In genomic region chr13:96744665-96745331, GRCh38 we compare ENCODE assay signal across 29 cellular contexts.
"Had no signal": no experiment of that assay in that cellular context is flagged by ENCODE, and none has a peak within 500 bp of the region (broad histone marks: within the 10 kb centered on the region; RNA-seq: fewer than 3 reads in every experiment).

No MANE protein-coding gene starts in this region.

- H3K27me3 ChIP-seq: heart right ventricle, hepatocyte, neutrophil, stomach, testis, thyroid gland, transverse colon, upper lobe of left lung, vagina had no signal

- ATAC-seq: heart right ventricle; left ventricle myocardium superior; mucosa of descending colon; naive thymus-derived CD4-positive, alpha-beta T cell; natural killer cell treated with Interleukin-12 subunit alpha and Interleukin-12 subunit beta and Interleukin-15 and Interleukin-18, amount 100 ng/mL, for 72 hours; psoas muscle; sciatic nerve; stimulated activated naive B cell treated with anti-CD40 and anti-IgM and Interleukin-4, amounts not matched to agents 10 μg/mL and 1 μg/mL and 100 μg/mL, for 72 hours; stimulated activated naive CD8-positive, alpha-beta T cell treated with anti-CD3 and anti-CD28 coated beads, Interleukin-15, Interleukin-2, amounts not matched to agents 100 U/mL and 50 U/mL, for 24 hours had no signal

- H3K9ac ChIP-seq: parathyroid adenoma had no signal

- H2AFZ ChIP-seq: hepatocyte, parathyroid adenoma had no signal

- H3K9me3 Mint-ChIP-seq: neural crest cell had no signal

- H3K9me3 ChIP-seq: mucosa of descending colon, neutrophil, psoas muscle, testis, thyroid gland, transverse colon, upper lobe of left lung, vagina had no signal

- H3K27ac ChIP-seq: heart right ventricle, hepatocyte, neutrophil, parathyroid adenoma, psoas muscle, skin epidermis, stomach, testis, thyroid gland, transverse colon, upper lobe of left lung, vagina had no signal

- H3K36me3 ChIP-seq: heart right ventricle, neutrophil, stomach, thyroid gland, transverse colon, upper lobe of left lung, vagina had no signal

- H3K27ac Mint-ChIP-seq: memory B cell; natural killer cell treated with Interleukin-12 subunit alpha and Interleukin-12 subunit beta and Interleukin-15 and Interleukin-18, amount 100 ng/mL, for 72 hours; stimulated activated naive B cell treated with anti-CD40 and anti-IgM and Interleukin-4, amounts not matched to agents 10 μg/mL and 1 μg/mL and 100 μg/mL, for 72 hours had no signal

- H3K4me3 Mint-ChIP-seq: memory B cell; naive thymus-derived CD4-positive, alpha-beta T cell; natural killer cell treated with Interleukin-12 subunit alpha and Interleukin-12 subunit beta and Interleukin-15 and Interleukin-18, amount 100 ng/mL, for 72 hours; neural crest cell; stimulated activated naive B cell treated with anti-CD40 and anti-IgM and Interleukin-4, amounts not matched to agents 10 μg/mL and 1 μg/mL and 100 μg/mL, for 72 hours had no signal

- H3K4me3 ChIP-seq: heart right ventricle, hepatocyte, lung, mucosa of descending colon, psoas muscle, skin epidermis, stomach, testis, thyroid gland, transverse colon, upper lobe of left lung, vagina had no signal

- H3K4me1 Mint-ChIP-seq: memory B cell; naive thymus-derived CD4-positive, alpha-beta T cell; stimulated activated naive B cell treated with anti-CD40 and anti-IgM and Interleukin-4, amounts not matched to agents 10 μg/mL and 1 μg/mL and 100 μg/mL, for 72 hours had no signal

- H3K79me2 ChIP-seq: hepatocyte, parathyroid adenoma had no signal

- DNase-seq: heart right ventricle; islet precursor cell; left ventricle myocardium superior; midbrain; mucosa of descending colon; naive thymus-derived CD4-positive, alpha-beta T cell; occipital lobe; psoas muscle; stimulated activated CD4-positive, alpha-beta T cell treated with anti-CD3 and anti-CD28 coated beads, Interleukin-12 subunit alpha, Interleukin-12 subunit beta, amount 100 ng/mL, for 4 hours; stimulated activated CD4-positive, alpha-beta T cell treated with anti-CD3 and anti-CD28 coated beads, Interleukin-15, amount 100 ng/mL, for 24 hours; stimulated activated CD4-positive, alpha-beta T cell treated with anti-CD3 and anti-CD28 coated beads, Interleukin-2, amount 100 ng/mL, for 24 hours; stimulated activated CD4-positive, alpha-beta T cell treated with anti-CD3 and anti-CD28 coated beads, Interleukin-4, amount 100 ng/mL, for 1 hour; stimulated activated naive B cell treated with anti-CD40 and anti-IgM and Interleukin-4, amounts not matched to agents 10 μg/mL and 1 μg/mL and 100 μg/mL, for 72 hours; stimulated activated naive CD8-positive, alpha-beta T cell treated with anti-CD3 and anti-CD28 coated beads, Interleukin-15, Interleukin-2, amounts not matched to agents 100 U/mL and 50 U/mL, for 24 hours; stomach; testis; thyroid gland; transverse colon; upper lobe of left lung had no signal

- H3K4me2 ChIP-seq: hepatocyte had no signal

- H3K27me3 Mint-ChIP-seq: memory B cell; naive thymus-derived CD4-positive, alpha-beta T cell; natural killer cell treated with Interleukin-12 subunit alpha and Interleukin-12 subunit beta and Interleukin-15 and Interleukin-18, amount 100 ng/mL, for 72 hours; stimulated activated naive B cell treated with anti-CD40 and anti-IgM and Interleukin-4, amounts not matched to agents 10 μg/mL and 1 μg/mL and 100 μg/mL, for 72 hours had no signal

- H3K36me3 Mint-ChIP-seq: memory B cell; naive thymus-derived CD4-positive, alpha-beta T cell; natural killer cell treated with Interleukin-12 subunit alpha and Interleukin-12 subunit beta and Interleukin-15 and Interleukin-18, amount 100 ng/mL, for 72 hours; stimulated activated naive B cell treated with anti-CD40 and anti-IgM and Interleukin-4, amounts not matched to agents 10 μg/mL and 1 μg/mL and 100 μg/mL, for 72 hours had no signal

- H3K4me1 ChIP-seq: heart right ventricle, parathyroid adenoma, psoas muscle, stomach, testis, thyroid gland, transverse colon, upper lobe of left lung, vagina had no signal
